ENCODE assay signal across 23 cellular contexts in genomic region chr2:167048829-167049228, GRCh38.
"Had no signal": no experiment of that assay in that cellular context is flagged by ENCODE, and none has a peak within 500 bp of the region (broad histone marks: within the 10 kb centered on the region; RNA-seq: fewer than 3 reads in every experiment).

No MANE protein-coding gene starts in this region.

- H3K9me3 Mint-ChIP-seq: activated CD4-positive, alpha-beta T cell treated with anti-CD3 and anti-CD28 coated beads, Interleukin-2, amount 10 ng/mL, durations not matched to agents 24 days and 14 days; brain had no signal

- H3K4me3 Mint-ChIP-seq: activated CD4-positive, alpha-beta T cell treated with anti-CD3 and anti-CD28 coated beads, Interleukin-2, amount 10 ng/mL, durations not matched to agents 24 days and 14 days; activated CD8-positive, alpha-beta T cell treated with anti-CD3 and anti-CD28 coated beads, Interleukin-2, amount 10 ng/mL, durations not matched to agents 7 days and 5 days; activated naive CD8-positive, alpha-beta T cell; brain; natural killer cell; T-helper 17 cell had no signal

- H3K4me1 Mint-ChIP-seq: activated CD4-positive, alpha-beta T cell treated with anti-CD3 and anti-CD28 coated beads, Interleukin-2, amount 10 ng/mL, durations not matched to agents 24 days and 14 days; brain; natural killer cell; T-helper 17 cell had no signal

- DNase-seq: activated CD4-positive, alpha-beta T cell treated with anti-CD3 and anti-CD28 coated beads, Interleukin-2, amount 10 ng/mL, durations not matched to agents 24 days and 14 days; activated CD4-positive, CD25-positive, alpha-beta regulatory T cell; activated CD8-positive, alpha-beta memory T cell treated with anti-CD3 and anti-CD28 coated beads, Interleukin-2, amount 50 U/mL, for 4 hours; activated CD8-positive, alpha-beta T cell treated with anti-CD3 and anti-CD28 coated beads, Interleukin-2, amount 10 ng/mL, durations not matched to agents 7 days and 5 days; activated gamma-delta T cell; activated T-cell treated with anti-CD3 and anti-CD28 coated beads, Interleukin-2, amount 50 U/mL, for 48 hours; amygdala; cortex of kidney; effector CD4-positive, alpha-beta T cell; esophagus squamous epithelium; foreskin fibroblast; natural killer cell; nucleus accumbens; posterior cingulate gyrus; retina; stimulated activated CD4-positive, alpha-beta T cell treated with anti-CD3 and anti-CD28 coated beads, Interleukin-15, amount 100 ng/mL, for 24 hours; stimulated activated CD4-positive, alpha-beta T cell treated with anti-CD3 and anti-CD28 coated beads, Interleukin-4, amount 100 ng/mL, for 1 hour; stimulated activated naive CD4-positive, alpha-beta T cell; T-helper 17 cell; tibial artery had no signal

- H3K27ac Mint-ChIP-seq: activated CD4-positive, alpha-beta T cell treated with anti-CD3 and anti-CD28 coated beads, Interleukin-2, amount 10 ng/mL, durations not matched to agents 24 days and 14 days; activated CD8-positive, alpha-beta T cell treated with anti-CD3 and anti-CD28 coated beads, Interleukin-2, amount 10 ng/mL, durations not matched to agents 7 days and 5 days; activated naive CD8-positive, alpha-beta T cell; brain; natural killer cell; T-helper 17 cell had no signal

- H3K27me3 ChIP-seq: esophagus squamous epithelium, tibial artery had no signal

- H3K4me1 ChIP-seq: esophagus squamous epithelium, tibial artery had no signal

- H3K27ac ChIP-seq: esophagus squamous epithelium, tibial artery had no signal

- H3K36me3 ChIP-seq: esophagus squamous epithelium, tibial artery had no signal

- H3K36me3 Mint-ChIP-seq: activated naive CD8-positive, alpha-beta T cell; brain; natural killer cell had no signal

- H3K4me3 ChIP-seq: esophagus squamous epithelium, tibial artery had no signal

- ATAC-seq: activated CD8-positive, alpha-beta T cell treated with anti-CD3 and anti-CD28 coated beads, Interleukin-2, amount 10 ng/mL, durations not matched to agents 7 days and 5 days; left lobe of liver; natural killer cell; T-helper 17 cell had no signal

- H3K27me3 Mint-ChIP-seq: activated CD4-positive, alpha-beta T cell treated with anti-CD3 and anti-CD28 coated beads, Interleukin-2, amount 10 ng/mL, durations not matched to agents 24 days and 14 days; activated naive CD8-positive, alpha-beta T cell; brain; T-helper 17 cell had no signal

- H3K9me3 ChIP-seq: esophagus squamous epithelium, tibial artery had no signal
